Comparison of ENCODE assay signal across 2 cellular contexts in the genomic region with DNA sequence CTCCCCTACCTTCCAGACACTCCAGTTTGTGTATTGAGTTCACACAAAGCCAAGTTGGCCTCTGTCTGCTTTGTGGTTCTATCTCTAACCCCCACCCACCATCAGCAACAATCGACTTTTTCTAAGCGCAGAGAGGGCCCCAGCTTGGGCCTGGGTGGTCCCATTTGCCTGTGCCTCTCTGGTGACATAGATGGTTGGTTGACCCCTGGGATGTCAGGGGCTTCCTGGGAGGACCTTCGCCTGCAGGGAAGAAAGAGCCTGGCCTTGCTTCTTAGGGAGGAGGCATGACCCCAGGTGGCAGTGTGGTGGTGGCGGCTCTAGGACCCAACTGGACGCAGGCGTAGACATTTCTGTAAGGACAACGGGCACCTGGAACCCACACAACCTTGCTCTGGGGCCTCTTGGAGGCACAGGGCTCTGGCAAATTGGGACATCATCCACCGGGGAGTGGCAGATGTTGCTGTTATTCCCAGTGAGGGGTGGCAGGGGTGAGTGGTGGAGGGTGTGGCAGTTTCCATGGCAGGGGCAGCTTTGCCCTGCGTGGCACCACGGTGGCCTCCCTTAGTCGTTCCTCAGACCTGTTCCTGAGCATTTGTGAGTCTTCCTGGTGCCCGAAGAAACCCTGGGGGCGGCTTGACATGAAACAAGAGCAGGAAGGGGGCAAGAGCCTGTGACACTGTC.
TF ChIP-seq lines count a peak whose summit lies in the region.

No MANE protein-coding gene starts in this region.

TF ChIP-seq in IMR-90, 13 proteins besides CTCF, POLR2A, EP300 and RAD21:
- TF ChIP-seq CEBPB (IDR thresholded peaks at IDR 0.05; ENCODE audit: low read depth, low read length) (no peak), BHLHE40 (IDR thresholded peaks at IDR 0.05; ENCODE audit: low read depth, low read length) (no peak)

TF ChIP-seq in H1, 55 proteins besides CTCF, POLR2A, EP300 and RAD21:
- TF ChIP-seq TEAD4 (IDR thresholded peaks at IDR 0.05; ENCODE audit: low read depth, low read length) (no peak), E2F6 (IDR thresholded peaks at IDR 0.05) (no peak), CBX5 (IDR thresholded peaks at IDR 0.05; ENCODE audit: low read depth, low read length) (no peak)
TF ChIP-seq in H1: peak in this region for 0.
